Comparison of ENCODE assay signal across 14 cellular contexts in genomic region chr1:161088587-161089110, GRCh38. TPM values are rescaled to one million over a fixed set of nuclear protein-coding genes. Genes with fewer than 3 reads are reported as not detected.
DNase-seq lines count a peak whose midpoint lies in the region; ATAC-seq and TF ChIP-seq lines count a peak whose summit lies in the region.
"Had no signal": no experiment of that assay in that cellular context is flagged by ENCODE, and none has a peak within 500 bp of the region (broad histone marks: within the 10 kb centered on the region; RNA-seq: fewer than 3 reads in every experiment).

No MANE protein-coding gene starts in this region.

- H3K36me3 ChIP-seq in brain microvascular endothelial cell (replicated peaks) (no peaks in the 10 kb centered on the region), transverse colon (no peaks in the 10 kb centered on the region)

- TF ChIP-seq CTCF in brain microvascular endothelial cell (IDR thresholded peaks at IDR 0.05; ENCODE audit: low read depth, low read length, missing control alignments) (no peak), transverse colon (IDR thresholded peaks at IDR 0.05) (no peak)

- ATAC-seq in HG03095 (IDR thresholded peaks at IDR 0.05; ENCODE audit: unreplicated experiment): no peak
- no peak for ATAC-seq in GM18520 (IDR thresholded peaks at IDR 0.05; ENCODE audit: unreplicated experiment)
- ATAC-seq in GM21529 (IDR thresholded peaks at IDR 0.05; ENCODE audit: unreplicated experiment): no peak
- ATAC-seq: activated naive CD4-positive, alpha-beta T cell treated with anti-CD3 and anti-CD28 coated beads, Interleukin-2, amount 50 U/mL, for 72 hours; psoas muscle had no signal

- no peak for TF ChIP-seq EP300 in transverse colon (IDR thresholded peaks at IDR 0.05; ENCODE audit: low read depth)

- WGBS in transverse colon (ENCODE audit: low coverage in 1 of 2), 2 donors: 62 to 80% methylated on average over 1 to 3 of the region's 3 CpGs

- intact Hi-C loops in transverse colon (cut with DNase I; ENCODE audit: low total_unique reads): loop anchor here (5.0 kb wide), 1 partner anchor 1871 kb away; no protein-coding TSS in a partner anchor

- no peaks in the 10 kb centered on the region for H3K27me3 ChIP-seq in brain microvascular endothelial cell (replicated peaks)
- H3K27me3 ChIP-seq in transverse colon: no peaks in the 10 kb centered on the region
- H3K27me3 ChIP-seq: testis had no signal

- H3K27ac ChIP-seq in brain microvascular endothelial cell (no peak overlapping the region), transverse colon (peak overlapping the region in 3 of 4 donors; percentile 8 to 50 (median 23))
- H3K27ac ChIP-seq: psoas muscle, SK-N-MC, testis had no signal

- DNase-seq in HPDE6-E6E7 (ENCODE audit: extremely low spot score): peak; percentile 87
- DNase-seq in brain microvascular endothelial cell: peak; percentile 35
- peak; percentile 54 for DNase-seq in islet precursor cell
- no peak for DNase-seq in transverse colon
- DNase-seq in NCI-H82 (lab: John Stamatoyannopoulos, UW): no peak
- DNase-seq: KG1, NCI-H446, testis had no signal

- in situ Hi-C loops in brain microvascular endothelial cell (cut with HindIII; ENCODE audit: low pct_ligation_motif_present, low sequenced_read_pairs) (no loop called here), transverse colon (cut with MboI; ENCODE audit: low pct_ligation_motif_present in 1 of 4, low pct_unique_long_range_greater_than_20kb in 1 of 4, low sequenced_read_pairs in 3 of 4) (loop anchor here in 1 of 4 donors (25.0 kb wide), 1 partner anchor 251 kb away; no protein-coding TSS in a partner anchor)

- peaks cover 2 to 22% (median 15%) of the 10 kb centered on the region in 4 donors for H3K4me1 ChIP-seq in transverse colon
- H3K4me1 ChIP-seq: psoas muscle, testis had no signal

- TF ChIP-seq POLR2A in transverse colon (IDR thresholded peaks at IDR 0.05): no peak

- no peaks in the 10 kb centered on the region for H3K9me3 ChIP-seq in transverse colon
- H3K9me3 ChIP-seq: psoas muscle, testis had no signal

- H3K4me3 ChIP-seq in brain microvascular endothelial cell (ENCODE audit: low read depth, low read length) (no peak overlapping the region), transverse colon (peak overlapping the region in 2 of 4 donors; percentile 12 to 16)
- H3K4me3 ChIP-seq: psoas muscle, SK-N-MC, testis had no signal

RNA-seq across cellular contexts. Expression of gene NECTIN4, which starts 0.7 kb away (rescaled TPM):
- total RNA-seq in transverse colon: 1 to 10 TPM in 1 of 4 donors, under 1 TPM in 2, not detected in 1; 0.37 to 4.0 (median 0.82) TPM
- total RNA-seq: psoas muscle had no signal

RNA-seq across cellular contexts. Expression of gene KLHDC9, which starts 9.5 kb away (rescaled TPM):
- total RNA-seq in transverse colon: 10 to 100 TPM in 1 of 4 donors, 1 to 10 TPM in 1, under 1 TPM in 1, not detected in 1; 0.80 to 16.9 (median 8.7) TPM

RNA-seq across cellular contexts. Expression of gene ARHGAP30, which starts 19.0 kb away (rescaled TPM):
- total RNA-seq in transverse colon: 10 to 100 TPM in 1 of 4 donors, 1 to 10 TPM in 2, under 1 TPM in 1; 0.60 to 11.0 (median 4.4) TPM

RNA-seq across cellular contexts. Expression of gene PFDN2, which starts 29.2 kb away (rescaled TPM):
- 10 to 100 TPM; 28.9 to 70.5 (median 45.9) TPM for total RNA-seq in transverse colon

RNA-seq across cellular contexts. Expression of gene NIT1, which starts 29.3 kb away (rescaled TPM):
- total RNA-seq in transverse colon: 10 to 100 TPM; 45.6 to 83.0 (median 75.4) TPM

Comparison
In these comparisons a context has a peak if more than half of its experiments do, and no peak if none do; other contexts are left out.
1. DNase-seq: peak in HPDE6-E6E7 (single experiment), brain microvascular endothelial cell (single experiment) and islet precursor cell (single experiment); none in transverse colon (single experiment) and NCI-H82 (single experiment).